Comparison of ENCODE assay signal across 21 cellular contexts in genomic region chr16:17306745-17307144, GRCh38.
"Had no signal": no experiment of that assay in that cellular context is flagged by ENCODE, and none has a peak within 500 bp of the region (broad histone marks: within the 10 kb centered on the region; RNA-seq: fewer than 3 reads in every experiment).

No MANE protein-coding gene starts in this region.

- DNase-seq: activated CD8-positive, alpha-beta memory T cell treated with anti-CD3 and anti-CD28 coated beads, Interleukin-2, amount 50 U/mL, for 48 hours; activated T-cell treated with anti-CD3 and anti-CD28 coated beads, Interleukin-2, amount 50 U/mL, for 4 hours; aorta; brain microvascular endothelial cell; caudate nucleus; effector CD4-positive, alpha-beta T cell; glutamatergic neuron; immature natural killer cell; lower lobe of right lung; mesendoderm; mucosa of descending colon; naive B cell; nucleus accumbens; stimulated activated naive CD8-positive, alpha-beta T cell treated with anti-CD3 and anti-CD28 coated beads, Interleukin-15, amount 100 ng/mL, for 72 hours; T-cell; WERI-Rb-1 had no signal

- H3K36me3 ChIP-seq: brain microvascular endothelial cell, lower lobe of right lung, tibial nerve, WERI-Rb-1 had no signal

- H3K27me3 ChIP-seq: brain microvascular endothelial cell, hepatocyte, tibial nerve had no signal

- H3K27me3 Mint-ChIP-seq: activated naive CD4-positive, alpha-beta T cell treated with anti-CD3 and anti-CD28 coated beads, Interleukin-2, amount 50 U/mL, for 24 hours; dendritic cell treated with granulocyte-macrophage colony-stimulating factor and Interleukin-4, amounts not matched to agents 40 ng/mL and 50 ng/mL, for 4 days; naive B cell; stimulated activated naive CD8-positive, alpha-beta T cell treated with anti-CD3 and anti-CD28 coated beads, Interleukin-15, amount 100 ng/mL, for 72 hours; T-cell had no signal

- H3K27ac Mint-ChIP-seq: activated naive CD4-positive, alpha-beta T cell treated with anti-CD3 and anti-CD28 coated beads, Interleukin-2, amount 50 U/mL, for 24 hours; dendritic cell treated with granulocyte-macrophage colony-stimulating factor and Interleukin-4, amounts not matched to agents 40 ng/mL and 50 ng/mL, for 4 days; stimulated activated naive CD8-positive, alpha-beta T cell treated with anti-CD3 and anti-CD28 coated beads, Interleukin-15, amount 100 ng/mL, for 72 hours had no signal

- H3K9me3 ChIP-seq: lower lobe of right lung, mucosa of descending colon, tibial nerve had no signal

- H3K27ac ChIP-seq: brain microvascular endothelial cell, lower lobe of right lung, tibial nerve, WERI-Rb-1 had no signal

- H3K9me3 Mint-ChIP-seq: activated naive CD4-positive, alpha-beta T cell treated with anti-CD3 and anti-CD28 coated beads, Interleukin-2, amount 50 U/mL, for 24 hours; activated T-cell treated with anti-CD3 and anti-CD28 coated beads, Interleukin-2, amount 50 U/mL, for 4 hours; dendritic cell treated with granulocyte-macrophage colony-stimulating factor and Interleukin-4, amounts not matched to agents 40 ng/mL and 50 ng/mL, for 4 days; immature natural killer cell; stimulated activated naive CD8-positive, alpha-beta T cell treated with anti-CD3 and anti-CD28 coated beads, Interleukin-15, amount 100 ng/mL, for 72 hours; T-cell had no signal

- ATAC-seq: activated T-cell treated with anti-CD3 and anti-CD28 coated beads, Interleukin-2, amount 50 U/mL, for 4 hours; left lobe of liver; lower lobe of right lung; mucosa of descending colon; stimulated activated naive CD8-positive, alpha-beta T cell treated with anti-CD3 and anti-CD28 coated beads, Interleukin-15, amount 100 ng/mL, for 72 hours; T-cell had no signal

- H3K4me3 ChIP-seq: hepatocyte, lower lobe of right lung, mucosa of descending colon, tibial nerve had no signal

- H3K4me3 Mint-ChIP-seq: activated naive CD4-positive, alpha-beta T cell treated with anti-CD3 and anti-CD28 coated beads, Interleukin-2, amount 50 U/mL, for 24 hours; activated T-cell treated with anti-CD3 and anti-CD28 coated beads, Interleukin-2, amount 50 U/mL, for 4 hours; dendritic cell treated with granulocyte-macrophage colony-stimulating factor and Interleukin-4, amounts not matched to agents 40 ng/mL and 50 ng/mL, for 4 days; immature natural killer cell; T-cell had no signal
